15 cellular contexts compared by ENCODE assay signal in the genomic region with DNA sequence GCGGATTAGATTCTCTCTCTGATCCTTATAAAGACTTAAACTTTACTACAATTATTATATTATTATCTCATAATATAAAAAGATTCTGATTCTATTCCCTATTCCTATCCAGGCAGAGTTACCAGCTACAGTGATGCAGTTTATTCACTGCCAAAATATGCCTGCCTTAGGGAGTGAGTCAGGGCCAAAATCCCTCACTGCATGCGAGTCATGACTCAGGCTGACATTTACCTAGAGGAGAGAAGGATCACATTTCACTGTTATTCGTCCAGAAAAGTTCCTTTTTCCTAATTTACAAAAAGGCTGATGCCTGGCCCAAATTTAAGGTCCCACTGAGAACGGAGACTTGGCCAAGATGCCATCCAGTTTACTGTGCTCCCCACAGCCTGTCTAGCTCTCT.
DNase-seq lines count a peak whose midpoint lies in the region; ATAC-seq and TF ChIP-seq lines count a peak whose summit lies in the region.
"Had no signal": no experiment of that assay in that cellular context is flagged by ENCODE, and none has a peak within 500 bp of the region (broad histone marks: within the 10 kb centered on the region; RNA-seq: fewer than 3 reads in every experiment).

No MANE protein-coding gene starts in this region.

- no peak overlapping the region for H3K18ac ChIP-seq in mesendoderm (ENCODE audit: low read length)

- no peaks in the 10 kb centered on the region for H3K79me2 ChIP-seq in mesendoderm (ENCODE audit: control insufficient read depth, insufficient read depth, low read length)

- ATAC-seq in GM21619 (IDR thresholded peaks at IDR 0.05; ENCODE audit: unreplicated experiment) = no peak

- no peak overlapping the region for H2AK5ac ChIP-seq in mesendoderm (ENCODE audit: low read length)

- no peaks in the 10 kb centered on the region for H3K9me3 ChIP-seq in suprapubic skin

- TF ChIP-seq EP300 in suprapubic skin (IDR thresholded peaks at IDR 0.05) = no peak

- H3K79me1 ChIP-seq in mesendoderm (ENCODE audit: low read length) = no peaks in the 10 kb centered on the region

- H3K27ac ChIP-seq in mesendoderm (ENCODE audit: low read depth, low read length) = no peak overlapping the region
- no peak overlapping the region for H3K27ac ChIP-seq in suprapubic skin
- H3K27ac ChIP-seq: PC-9 had no signal

- H4K8ac ChIP-seq in mesendoderm (ENCODE audit: low read depth, low read length) = peak overlapping the region; percentile 79

- H3K4me1 ChIP-seq in mesendoderm (ENCODE audit: control insufficient read depth, low read depth, low read length) (no peaks in the 10 kb centered on the region), suprapubic skin (peaks cover 20% of the 10 kb centered on the region)

- no peak for TF ChIP-seq CTCF in suprapubic skin (IDR thresholded peaks at IDR 0.05)

- H4K5ac ChIP-seq in mesendoderm (ENCODE audit: low read length) = no peak overlapping the region

- no peaks in the 10 kb centered on the region for H3K36me3 ChIP-seq in mesendoderm (ENCODE audit: control insufficient read depth, insufficient read depth, low read length)
- H3K36me3 ChIP-seq in suprapubic skin = no peaks in the 10 kb centered on the region

- no peak overlapping the region for H2BK15ac ChIP-seq in mesendoderm (replicated peaks; ENCODE audit: low read depth)

- H3K56ac ChIP-seq in mesendoderm (ENCODE audit: low read length) = no peak overlapping the region

- no peak overlapping the region for H2BK5ac ChIP-seq in mesendoderm (ENCODE audit: low read length)

- no peak overlapping the region for H2BK120ac ChIP-seq in mesendoderm (ENCODE audit: low read depth, low read length)

- no peak overlapping the region for H3K4me2 ChIP-seq in mesendoderm (ENCODE audit: low read length)
- H3K4me2 ChIP-seq: PC-9 had no signal

- no peak overlapping the region for H3K4me3 ChIP-seq in mesendoderm (ENCODE audit: low read length)
- no peak overlapping the region for H3K4me3 ChIP-seq in suprapubic skin
- H3K4me3 ChIP-seq: PC-9 had no signal

- H3K4ac ChIP-seq in mesendoderm (ENCODE audit: low read depth, low read length) = no peak overlapping the region

- DNase-seq in AG08396 (ENCODE audit: low spot score) = peak; percentile 83
- peak; percentile 93 for DNase-seq in M059J (ENCODE audit: low read depth)
- DNase-seq in dedifferentiated amniotic fluid mesenchymal stem cell (ENCODE audit: extremely low spot score) = peak; percentile 90
- DNase-seq in mesendoderm = peak; percentile 67
- DNase-seq in COR-L47 (lab: John Stamatoyannopoulos, UW) = no peak
- DNase-seq in suprapubic skin (ENCODE audit: low spot score in 2 of 2) = no peak
- no peak for DNase-seq in activated CD4-positive, alpha-beta T cell treated with anti-CD3 and anti-CD28 coated beads, Interleukin-2, amount 50 U/mL, for 4 hours
- DNase-seq: activated T-cell treated with anti-CD3 and anti-CD28 coated beads, Interleukin-2, amount 50 U/mL, for 24 hours; CD4-positive, CD25-positive, alpha-beta regulatory T cell; cerebellar nuclear complex; head of caudate nucleus; NCI-H1930; PC-9; stimulated activated CD4-positive, alpha-beta T cell treated with anti-CD3 and anti-CD28 coated beads, Interleukin-12 subunit alpha, Interleukin-12 subunit beta, amount 100 ng/mL, for 4 hours had no signal

- no peak for TF ChIP-seq POLR2A in suprapubic skin (IDR thresholded peaks at IDR 0.05)

- no peaks in the 10 kb centered on the region for H3K27me3 ChIP-seq in mesendoderm (ENCODE audit: insufficient read depth, low read length, poor library complexity)
- H3K27me3 ChIP-seq in suprapubic skin = no peaks in the 10 kb centered on the region

- H3K23ac ChIP-seq in mesendoderm (ENCODE audit: low read length) = no peak overlapping the region

- no CpG with 5 or more reads among the region's 4 CpGs for WGBS in mesendoderm (ENCODE audit: extremely low coverage, insufficient coverage, low lambda C conversion rate)
- WGBS in suprapubic skin = 40% methylated on average over 4 of the region's 4 CpGs

- no peak overlapping the region for H3K9ac ChIP-seq in mesendoderm (ENCODE audit: low read length)

Comparison
In these comparisons a context has a peak if more than half of its experiments do, and no peak if none do; other contexts are left out.
1. DNase-seq: peak in AG08396 (single experiment), M059J (single experiment), dedifferentiated amniotic fluid mesenchymal stem cell (single experiment) and mesendoderm (single experiment); none in COR-L47 (single experiment), suprapubic skin (0 of 2) and activated CD4-positive, alpha-beta T cell treated with anti-CD3 and anti-CD28 coated beads, Interleukin-2, amount 50 U/mL, for 4 hours (0 of 2).